ENCODE assay signal across 9 cellular contexts in genomic region chr15:89377842-89378698, GRCh38. TPM values are rescaled to one million over a fixed set of nuclear protein-coding genes. Genes with fewer than 3 reads are reported as not detected.
A peak's percentile ranks its signal among the peaks of the same experiment; 100 is the strongest.
DNase-seq lines count a peak whose midpoint lies in the region; ATAC-seq lines count a peak whose summit lies in the region.
"Had no signal": no experiment of that assay in that cellular context is flagged by ENCODE, and none has a peak within 500 bp of the region (broad histone marks: within the 10 kb centered on the region; RNA-seq: fewer than 3 reads in every experiment).

No MANE protein-coding gene starts in this region.

- H3K4me3 Mint-ChIP-seq in activated naive CD8-positive, alpha-beta T cell treated with anti-CD3 and anti-CD28 coated beads, Interleukin-2, amount 50 U/mL, for 24 hours, result peak overlapping the region; percentile 37

- peaks cover 68% of the 10 kb centered on the region for H3K27me3 Mint-ChIP-seq in activated naive CD8-positive, alpha-beta T cell treated with anti-CD3 and anti-CD28 coated beads, Interleukin-2, amount 50 U/mL, for 24 hours

- no peaks in the 10 kb centered on the region for H3K36me3 Mint-ChIP-seq in activated naive CD8-positive, alpha-beta T cell treated with anti-CD3 and anti-CD28 coated beads, Interleukin-2, amount 50 U/mL, for 24 hours (ENCODE audit: low read depth)

- no peak overlapping the region for H3K9ac ChIP-seq in iPS-15b (ENCODE audit: low read depth, low read length)

- DNase-seq in H7, result peak; percentile 75
- no peak for DNase-seq in activated naive CD8-positive, alpha-beta T cell treated with anti-CD3 and anti-CD28 coated beads, Interleukin-2, amount 50 U/mL, for 24 hours
- DNase-seq in skeletal muscle cell (ENCODE audit: low read depth), result no peak
- DNase-seq in SW480 (ENCODE audit: low spot score), result no peak
- DNase-seq in stimulated activated CD4-positive, alpha-beta T cell treated with anti-CD3 and anti-CD28 coated beads, Interleukin-4, amount 100 ng/mL, for 4 hours, result no peak
- DNase-seq in GM19240 (ENCODE audit: insufficient read length, low spot score), result no peak

- no peak overlapping the region for H3K27ac Mint-ChIP-seq in activated naive CD8-positive, alpha-beta T cell treated with anti-CD3 and anti-CD28 coated beads, Interleukin-2, amount 50 U/mL, for 24 hours

- peaks cover 7% of the 10 kb centered on the region for H3K4me1 ChIP-seq in iPS-15b (ENCODE audit: control insufficient read depth, insufficient read depth, low read length)

- peaks cover 99% of the 10 kb centered on the region for H3K27me3 ChIP-seq in H7 (ENCODE audit: control insufficient read depth, insufficient read depth, low read length)
- peaks cover 99% of the 10 kb centered on the region for H3K27me3 ChIP-seq in iPS-15b (ENCODE audit: control insufficient read depth, insufficient read depth, low read length)

- ATAC-seq in activated naive CD8-positive, alpha-beta T cell treated with anti-CD3 and anti-CD28 coated beads, Interleukin-2, amount 50 U/mL, for 24 hours, result no peak
- no peak for ATAC-seq in HG02759 (IDR thresholded peaks at IDR 0.05; ENCODE audit: unreplicated experiment)
- ATAC-seq: HCT116 had no signal

- no peaks in the 10 kb centered on the region for H3K36me3 ChIP-seq in H7 (replicated peaks; ENCODE audit: control insufficient read depth, insufficient read depth, low read length)
- no peaks in the 10 kb centered on the region for H3K36me3 ChIP-seq in iPS-15b (ENCODE audit: control insufficient read depth, insufficient read depth, low read length)

- peak overlapping the region; percentile 25; the same call in 1 of the 2 replicates for H3K4me3 ChIP-seq in H7 (ENCODE audit: insufficient read depth, low read depth, low read length)
- peak overlapping the region; percentile 36 for H3K4me3 ChIP-seq in iPS-15b (ENCODE audit: low read depth, low read length)
- H3K4me3 ChIP-seq in skeletal muscle cell (ENCODE audit: low read depth, low read length), result peak overlapping the region; percentile 19

- peaks cover 3% of the 10 kb centered on the region for H3K4me1 Mint-ChIP-seq in activated naive CD8-positive, alpha-beta T cell treated with anti-CD3 and anti-CD28 coated beads, Interleukin-2, amount 50 U/mL, for 24 hours

- no peaks in the 10 kb centered on the region for H3K9me3 Mint-ChIP-seq in activated naive CD8-positive, alpha-beta T cell treated with anti-CD3 and anti-CD28 coated beads, Interleukin-2, amount 50 U/mL, for 24 hours

- no peaks in the 10 kb centered on the region for H3K9me3 ChIP-seq in iPS-15b (ENCODE audit: control insufficient read depth, insufficient read depth, low read length)

RNA-seq across cellular contexts. Expression of gene POLG, which starts 43.4 kb away (rescaled TPM):
- 79.4 and 87.8 TPM in 2 replicates for total RNA-seq in H7 (2014; rRNA removed; shearing (Covaris generic))
